ENCODE assay signal across 23 cellular contexts in genomic region chr16:85356157-85356556, GRCh38.
"Had no signal": no experiment of that assay in that cellular context is flagged by ENCODE, and none has a peak within 500 bp of the region (broad histone marks: within the 10 kb centered on the region; RNA-seq: fewer than 3 reads in every experiment).

No MANE protein-coding gene starts in this region.

- H3K4me2 ChIP-seq: neural progenitor cell had no signal

- H3K36me3 ChIP-seq: esophagus squamous epithelium, lower lobe of right lung, neural progenitor cell, prostate gland, sigmoid colon, stomach, thyroid gland had no signal

- H2AFZ ChIP-seq: neural progenitor cell had no signal

- DNase-seq: dermis blood vessel endothelial cell; effector memory CD8-positive, alpha-beta T cell; erythroblast; esophagus squamous epithelium; foreskin melanocyte; left ventricle myocardium superior; lower lobe of right lung; mucosa of descending colon; naive B cell; nucleus accumbens; sigmoid colon; stimulated activated CD4-positive, alpha-beta T cell treated with anti-CD3 and anti-CD28 coated beads, Interleukin-2, amount 100 ng/mL, for 24 hours; stimulated activated CD4-positive, alpha-beta T cell treated with anti-CD3 and anti-CD28 coated beads, Interleukin-4, amount 100 ng/mL, for 24 hours; stimulated activated naive CD4-positive, alpha-beta T cell treated with Interleukin-2 at 50 U/mL for 16 hours; stomach; thyroid gland had no signal

- H3K9ac ChIP-seq: neural progenitor cell had no signal

- ATAC-seq: effector memory CD8-positive, alpha-beta T cell; left ventricle myocardium superior; lower lobe of right lung; mucosa of descending colon; natural killer cell treated with Interleukin-12 subunit alpha and Interleukin-12 subunit beta and Interleukin-15 and Interleukin-18, amount 100 ng/mL, for 72 hours; right cardiac atrium; stimulated activated effector memory CD8-positive, alpha-beta T cell treated with anti-CD3 and anti-CD28 coated beads, Interleukin-12 subunit alpha, Interleukin-12 subunit beta, amount 100 ng/mL, for 72 hours had no signal

- H3K9me3 ChIP-seq: esophagus squamous epithelium, lower lobe of right lung, mucosa of descending colon, prostate gland, sigmoid colon, stomach, thyroid gland had no signal

- H3K36me3 Mint-ChIP-seq: natural killer cell treated with Interleukin-12 subunit alpha and Interleukin-12 subunit beta and Interleukin-15 and Interleukin-18, amount 100 ng/mL, for 72 hours; stimulated activated effector memory CD8-positive, alpha-beta T cell treated with anti-CD3 and anti-CD28 coated beads, Interleukin-12 subunit alpha, Interleukin-12 subunit beta, amount 100 ng/mL, for 72 hours had no signal

- H3K27ac Mint-ChIP-seq: effector memory CD8-positive, alpha-beta T cell; natural killer cell treated with Interleukin-12 subunit alpha and Interleukin-12 subunit beta and Interleukin-15 and Interleukin-18, amount 100 ng/mL, for 72 hours; neural progenitor cell; stimulated activated effector memory CD8-positive, alpha-beta T cell treated with anti-CD3 and anti-CD28 coated beads, Interleukin-12 subunit alpha, Interleukin-12 subunit beta, amount 100 ng/mL, for 72 hours had no signal

- H3K27ac ChIP-seq: coronary artery, esophagus squamous epithelium, neural progenitor cell, prostate gland, thyroid gland had no signal

- H3K27me3 ChIP-seq: esophagus squamous epithelium, neural progenitor cell, sigmoid colon, stomach, thyroid gland had no signal

- H3K4me1 Mint-ChIP-seq: stimulated activated effector memory CD8-positive, alpha-beta T cell treated with anti-CD3 and anti-CD28 coated beads, Interleukin-12 subunit alpha, Interleukin-12 subunit beta, amount 100 ng/mL, for 72 hours had no signal

- H3K4me3 Mint-ChIP-seq: effector memory CD8-positive, alpha-beta T cell; naive B cell; natural killer cell treated with Interleukin-12 subunit alpha and Interleukin-12 subunit beta and Interleukin-15 and Interleukin-18, amount 100 ng/mL, for 72 hours; neural progenitor cell; stimulated activated effector memory CD8-positive, alpha-beta T cell treated with anti-CD3 and anti-CD28 coated beads, Interleukin-12 subunit alpha, Interleukin-12 subunit beta, amount 100 ng/mL, for 72 hours had no signal

- H3K9me3 Mint-ChIP-seq: effector memory CD8-positive, alpha-beta T cell; natural killer cell treated with Interleukin-12 subunit alpha and Interleukin-12 subunit beta and Interleukin-15 and Interleukin-18, amount 100 ng/mL, for 72 hours; stimulated activated effector memory CD8-positive, alpha-beta T cell treated with anti-CD3 and anti-CD28 coated beads, Interleukin-12 subunit alpha, Interleukin-12 subunit beta, amount 100 ng/mL, for 72 hours; type B pancreatic cell had no signal

- H3K4me3 ChIP-seq: coronary artery, esophagus squamous epithelium, lower lobe of right lung, mucosa of descending colon, neural progenitor cell, prostate gland, sigmoid colon, stomach, thyroid gland had no signal

- H3K27me3 Mint-ChIP-seq: type B pancreatic cell had no signal
